10 cellular contexts compared by ENCODE assay signal in genomic region chr5:141825836-141826560, GRCh38. TPM values are rescaled to one million over a fixed set of nuclear protein-coding genes. Genes with fewer than 3 reads are reported as not detected.
DNase-seq lines count a peak whose midpoint lies in the region; ATAC-seq and TF ChIP-seq lines count a peak whose summit lies in the region.
"Had no signal": no experiment of that assay in that cellular context is flagged by ENCODE, and none has a peak within 500 bp of the region (broad histone marks: within the 10 kb centered on the region; RNA-seq: fewer than 3 reads in every experiment).

No MANE protein-coding gene starts in this region.

- 24 to 43% methylated on average over 6 to 8 of the region's 10 CpGs for WGBS in gastroesophageal sphincter (ENCODE audit: low coverage in 1 of 2), 2 donors

- H3K9me2 ChIP-seq in MM.1S (replicated peaks; ENCODE audit: insufficient read depth, low read length) = no peaks in the 10 kb centered on the region

- no peak for ATAC-seq in HG02973 (IDR thresholded peaks at IDR 0.05; ENCODE audit: unreplicated experiment)
- no peak for ATAC-seq in gastroesophageal sphincter

- no peaks in the 10 kb centered on the region for H3F3A ChIP-seq in MM.1S (ENCODE audit: insufficient read depth, low read length)

- DNase-seq in NCI-H146 (lab: John Stamatoyannopoulos, UW) = peak; percentile 25
- no peak for DNase-seq in NCI-H146 treated with DMSO at 0.1 percent for 48 hours (lab: John Stamatoyannopoulos, UW; ENCODE audit: unreplicated experiment)
- peak; percentile 31 for DNase-seq in MM.1S
- DNase-seq in choroid plexus epithelial cell (ENCODE audit: low read depth) = peak; percentile 21
- peak; percentile 64 for DNase-seq in pons (ENCODE audit: low spot score)
- DNase-seq in LoVo (ENCODE audit: low spot score) = no peak

- H3K9me3 ChIP-seq in MM.1S (replicated peaks; ENCODE audit: insufficient read depth, low read length) (no peaks in the 10 kb centered on the region), gastroesophageal sphincter (no peaks in the 10 kb centered on the region)
- H3K9me3 ChIP-seq: BLaER1 treated with 17β-estradiol and CSF1 and Interleukin-3, amounts not matched to agents 10 nM and 100 nM had no signal

- H3K36me3 ChIP-seq in MM.1S (replicated peaks; ENCODE audit: insufficient read depth, low read length) (no peaks in the 10 kb centered on the region), gastroesophageal sphincter (no peaks in the 10 kb centered on the region)
- H3K36me3 ChIP-seq: BLaER1 treated with 17β-estradiol and CSF1 and Interleukin-3, amounts not matched to agents 10 nM and 100 nM had no signal

- no peaks in the 10 kb centered on the region for H3K27me3 ChIP-seq in MM.1S (replicated peaks; ENCODE audit: insufficient read depth, low read length)
- H3K27me3 ChIP-seq in gastroesophageal sphincter = peaks cover 34% of the 10 kb centered on the region
- H3K27me3 ChIP-seq: BLaER1 treated with 17β-estradiol and CSF1 and Interleukin-3, amounts not matched to agents 10 nM and 100 nM had no signal

- TF ChIP-seq CTCF in MM.1S (IDR thresholded peaks at IDR 0.05; ENCODE audit: low read length) (peak; percentile 57), choroid plexus epithelial cell (conservative IDR thresholded peaks at IDR 0.05; ENCODE audit: low read depth, low read length) (peak; percentile 45), gastroesophageal sphincter (IDR thresholded peaks at IDR 0.05) (peak in 1 of 4 experiments; percentile 21)

- H3K4me1 ChIP-seq in MM.1S (ENCODE audit: low read length) (no peaks in the 10 kb centered on the region), gastroesophageal sphincter (peaks cover 0 to 31% (median 0%) of the 10 kb centered on the region in 3 donors)

- H4K20me1 ChIP-seq in MM.1S (ENCODE audit: insufficient read depth, low read length) = no peaks in the 10 kb centered on the region
- H4K20me1 ChIP-seq: BLaER1 treated with 17β-estradiol and CSF1 and Interleukin-3, amounts not matched to agents 10 nM and 100 nM had no signal

- H2AFZ ChIP-seq in MM.1S (ENCODE audit: low read length) = no peak overlapping the region

- H3K4me3 ChIP-seq in MM.1S (ENCODE audit: low read length) = no peak overlapping the region
- no peak overlapping the region for H3K4me3 ChIP-seq in choroid plexus epithelial cell (ENCODE audit: low read depth, low read length)
- no peak overlapping the region for H3K4me3 ChIP-seq in gastroesophageal sphincter
- H3K4me3 ChIP-seq: BLaER1 treated with 17β-estradiol and CSF1 and Interleukin-3, amounts not matched to agents 10 nM and 100 nM had no signal

- TF ChIP-seq EP300 in gastroesophageal sphincter (IDR thresholded peaks at IDR 0.05) = no peak

- H3K79me2 ChIP-seq in MM.1S (ENCODE audit: low read length) = no peaks in the 10 kb centered on the region

- TF ChIP-seq POLR2A in gastroesophageal sphincter (IDR thresholded peaks at IDR 0.05) = no peak

- H3K4me2 ChIP-seq in MM.1S (ENCODE audit: low read depth, low read length) = no peak overlapping the region

- H3K9ac ChIP-seq in MM.1S (ENCODE audit: low read length) = no peak overlapping the region
- H3K9ac ChIP-seq: BLaER1 treated with 17β-estradiol and CSF1 and Interleukin-3, amounts not matched to agents 10 nM and 100 nM had no signal

- H3K27ac ChIP-seq in MM.1S (ENCODE audit: low read length) (no peak overlapping the region), gastroesophageal sphincter (no peak overlapping the region)
- H3K27ac ChIP-seq: BLaER1 treated with 17β-estradiol and CSF1 and Interleukin-3, amounts not matched to agents 10 nM and 100 nM; epithelial cell of prostate had no signal

RNA-seq across cellular contexts. Expression of gene PCDH1, which starts 52.2 kb away (rescaled TPM):
- total RNA-seq in gastroesophageal sphincter = 10 to 100 TPM; 23.0 to 52.8 (median 30.9) TPM

Comparison
In these comparisons a context has a peak if more than half of its experiments do, and no peak if none do; other contexts are left out.
1. DNase-seq: peak in NCI-H146 (single experiment), MM.1S (single experiment), choroid plexus epithelial cell (single experiment) and pons (single experiment); none in NCI-H146 treated with DMSO at 0.1 percent for 48 hours (single experiment) and LoVo (single experiment).